ENCODE assay signal across 24 cellular contexts in genomic region chrX:53599781-53600396, GRCh38.
DNase-seq lines count a peak whose midpoint lies in the region; ATAC-seq, FAIRE-seq and TF ChIP-seq lines count a peak whose summit lies in the region.
"Had no signal": no experiment of that assay in that cellular context is flagged by ENCODE, and none has a peak within 500 bp of the region (broad histone marks: within the 10 kb centered on the region; RNA-seq: fewer than 3 reads in every experiment).

No MANE protein-coding gene starts in this region.

- CTCF ChIA-PET in activated CD8-positive, alpha-beta T cell treated with anti-CD3 and anti-CD28 coated beads for 36 hours (lab: Charles Lee): no interaction called here
- CTCF ChIA-PET in activated CD8-positive, alpha-beta T cell treated with anti-CD3 and anti-CD28 coated beads, Interleukin-2, amount 10 ng/mL, durations not matched to agents 7 days and 5 days (lab: Charles Lee): no interaction called here

- TF ChIP-seq CTCF in activated CD8-positive, alpha-beta T cell treated with anti-CD3 and anti-CD28 coated beads for 36 hours (IDR thresholded peaks at IDR 0.05): no peak

- no peaks in the 10 kb centered on the region for H3K9me3 Mint-ChIP-seq in activated CD8-positive, alpha-beta T cell treated with anti-CD3 and anti-CD28 coated beads for 36 hours
- H3K9me3 Mint-ChIP-seq in activated CD8-positive, alpha-beta T cell treated with anti-CD3 and anti-CD28 coated beads, Interleukin-2, amount 10 ng/mL, durations not matched to agents 7 days and 5 days (ENCODE audit: insufficient read depth): no peaks in the 10 kb centered on the region
- no peaks in the 10 kb centered on the region for H3K9me3 Mint-ChIP-seq in activated T-helper 17 cell treated with anti-CD3 and anti-CD28 coated beads, Interleukin-2, amount 50 U/mL, for 72 hours

- no peak for DNase-seq in activated CD8-positive, alpha-beta T cell treated with anti-CD3 and anti-CD28 coated beads for 36 hours
- no peak for DNase-seq in activated CD8-positive, alpha-beta T cell treated with anti-CD3 and anti-CD28 coated beads, Interleukin-2, amount 10 ng/mL, durations not matched to agents 7 days and 5 days
- DNase-seq in GM12892 (ENCODE audit: insufficient read length) (no peak), activated gamma-delta T cell (lab: John Stamatoyannopoulos, UW) (no peak), SW480 (ENCODE audit: low spot score) (no peak)
- DNase-seq in stimulated activated CD4-positive, alpha-beta T cell treated with anti-CD3 and anti-CD28 coated beads, Interleukin-4, amount 100 ng/mL, for 24 hours: no peak
- DNase-seq: activated effector memory CD4-positive, alpha-beta T cell treated with anti-CD3 and anti-CD28 coated beads, Interleukin-2, amount 50 U/mL, for 16 hours; amygdala; cortex of kidney; DMS53; IMR-90; NCI-H1048; NCI-H1694; NCI-H2171 treated with DMSO at 0.1 percent for 48 hours; NCI-H524 treated with DMSO at 0.1 percent for 48 hours; NK-92 treated with Interleukin-12 subunit alpha and Interleukin-12 subunit beta, amount 100 ng/mL, for 24 hours; ovary; SJCRH30; upper lobe of left lung had no signal

- no peak overlapping the region for H3K4me3 Mint-ChIP-seq in activated CD8-positive, alpha-beta T cell treated with anti-CD3 and anti-CD28 coated beads for 36 hours
- no peak overlapping the region for H3K4me3 Mint-ChIP-seq in activated CD8-positive, alpha-beta T cell treated with anti-CD3 and anti-CD28 coated beads, Interleukin-2, amount 10 ng/mL, durations not matched to agents 7 days and 5 days
- H3K4me3 Mint-ChIP-seq in activated T-helper 17 cell treated with anti-CD3 and anti-CD28 coated beads, Interleukin-2, amount 50 U/mL, for 72 hours: no peak overlapping the region

- ATAC-seq in activated CD8-positive, alpha-beta T cell treated with anti-CD3 and anti-CD28 coated beads for 36 hours: no peak
- ATAC-seq in activated CD8-positive, alpha-beta T cell treated with anti-CD3 and anti-CD28 coated beads, Interleukin-2, amount 10 ng/mL, durations not matched to agents 7 days and 5 days: no peak
- ATAC-seq in activated T-helper 17 cell treated with anti-CD3 and anti-CD28 coated beads, Interleukin-2, amount 50 U/mL, for 72 hours (replicated peaks): peak; percentile 46
- ATAC-seq in esophagus mucosa: peak; percentile 53
- ATAC-seq: Panc1 had no signal

- H3K4me1 Mint-ChIP-seq in activated CD8-positive, alpha-beta T cell treated with anti-CD3 and anti-CD28 coated beads for 36 hours (ENCODE audit: low read depth): peaks cover 3% of the 10 kb centered on the region
- no peaks in the 10 kb centered on the region for H3K4me1 Mint-ChIP-seq in activated CD8-positive, alpha-beta T cell treated with anti-CD3 and anti-CD28 coated beads, Interleukin-2, amount 10 ng/mL, durations not matched to agents 7 days and 5 days (ENCODE audit: low read depth)
- no peaks in the 10 kb centered on the region for H3K4me1 Mint-ChIP-seq in activated T-helper 17 cell treated with anti-CD3 and anti-CD28 coated beads, Interleukin-2, amount 50 U/mL, for 72 hours

- H3K27me3 Mint-ChIP-seq in activated CD8-positive, alpha-beta T cell treated with anti-CD3 and anti-CD28 coated beads for 36 hours: no peaks in the 10 kb centered on the region
- no peaks in the 10 kb centered on the region for H3K27me3 Mint-ChIP-seq in activated CD8-positive, alpha-beta T cell treated with anti-CD3 and anti-CD28 coated beads, Interleukin-2, amount 10 ng/mL, durations not matched to agents 7 days and 5 days (ENCODE audit: low read depth)
- H3K27me3 Mint-ChIP-seq in activated T-helper 17 cell treated with anti-CD3 and anti-CD28 coated beads, Interleukin-2, amount 50 U/mL, for 72 hours: no peaks in the 10 kb centered on the region

- intact Hi-C loops in activated CD8-positive, alpha-beta T cell treated with anti-CD3 and anti-CD28 coated beads for 36 hours (cut with micrococcal nuclease): no loop called here

- H3K36me3 Mint-ChIP-seq in activated CD8-positive, alpha-beta T cell treated with anti-CD3 and anti-CD28 coated beads for 36 hours (ENCODE audit: low read depth): peaks cover 24% of the 10 kb centered on the region
- H3K36me3 Mint-ChIP-seq in activated CD8-positive, alpha-beta T cell treated with anti-CD3 and anti-CD28 coated beads, Interleukin-2, amount 10 ng/mL, durations not matched to agents 7 days and 5 days (ENCODE audit: low read depth): peaks cover 43% of the 10 kb centered on the region
- peaks cover 98% of the 10 kb centered on the region for H3K36me3 Mint-ChIP-seq in activated T-helper 17 cell treated with anti-CD3 and anti-CD28 coated beads, Interleukin-2, amount 50 U/mL, for 72 hours (ENCODE audit: low read depth)

- TF ChIP-seq POLR2A in GM12892 (IDR thresholded peaks at IDR 0.05; ENCODE audit: low read depth, low read length): no peak

- peak overlapping the region; percentile 50 for H3K27ac Mint-ChIP-seq in activated CD8-positive, alpha-beta T cell treated with anti-CD3 and anti-CD28 coated beads for 36 hours
- H3K27ac Mint-ChIP-seq in activated CD8-positive, alpha-beta T cell treated with anti-CD3 and anti-CD28 coated beads, Interleukin-2, amount 10 ng/mL, durations not matched to agents 7 days and 5 days: no peak overlapping the region
- H3K27ac Mint-ChIP-seq in activated T-helper 17 cell treated with anti-CD3 and anti-CD28 coated beads, Interleukin-2, amount 50 U/mL, for 72 hours: peak overlapping the region; percentile 31

- FAIRE-seq in GM12892 (lab: Jason Lieb, UNC): peak; percentile 46
- FAIRE-seq: frontal cortex, H1 had no signal

- POLR2A ChIA-PET in activated CD8-positive, alpha-beta T cell treated with anti-CD3 and anti-CD28 coated beads for 36 hours (lab: Charles Lee): interaction anchor here (0.9 kb wide), 1 partner anchor 45 kb away, joined by 3 read pairs; no protein-coding TSS in a partner anchor
- POLR2A ChIA-PET in activated CD8-positive, alpha-beta T cell treated with anti-CD3 and anti-CD28 coated beads, Interleukin-2, amount 10 ng/mL, durations not matched to agents 7 days and 5 days (lab: Charles Lee): no interaction called here

Comparison
In these comparisons a context has a peak if more than half of its experiments do, and no peak if none do; other contexts are left out.
1. ATAC-seq: peak in activated T-helper 17 cell treated with anti-CD3 and anti-CD28 coated beads, Interleukin-2, amount 50 U/mL, for 72 hours (single experiment) and esophagus mucosa (single experiment); none in activated CD8-positive, alpha-beta T cell treated with anti-CD3 and anti-CD28 coated beads for 36 hours (single experiment) and activated CD8-positive, alpha-beta T cell treated with anti-CD3 and anti-CD28 coated beads, Interleukin-2, amount 10 ng/mL, durations not matched to agents 7 days and 5 days (single experiment).